ENCODE assay signal across 8 cellular contexts in the genomic region with DNA sequence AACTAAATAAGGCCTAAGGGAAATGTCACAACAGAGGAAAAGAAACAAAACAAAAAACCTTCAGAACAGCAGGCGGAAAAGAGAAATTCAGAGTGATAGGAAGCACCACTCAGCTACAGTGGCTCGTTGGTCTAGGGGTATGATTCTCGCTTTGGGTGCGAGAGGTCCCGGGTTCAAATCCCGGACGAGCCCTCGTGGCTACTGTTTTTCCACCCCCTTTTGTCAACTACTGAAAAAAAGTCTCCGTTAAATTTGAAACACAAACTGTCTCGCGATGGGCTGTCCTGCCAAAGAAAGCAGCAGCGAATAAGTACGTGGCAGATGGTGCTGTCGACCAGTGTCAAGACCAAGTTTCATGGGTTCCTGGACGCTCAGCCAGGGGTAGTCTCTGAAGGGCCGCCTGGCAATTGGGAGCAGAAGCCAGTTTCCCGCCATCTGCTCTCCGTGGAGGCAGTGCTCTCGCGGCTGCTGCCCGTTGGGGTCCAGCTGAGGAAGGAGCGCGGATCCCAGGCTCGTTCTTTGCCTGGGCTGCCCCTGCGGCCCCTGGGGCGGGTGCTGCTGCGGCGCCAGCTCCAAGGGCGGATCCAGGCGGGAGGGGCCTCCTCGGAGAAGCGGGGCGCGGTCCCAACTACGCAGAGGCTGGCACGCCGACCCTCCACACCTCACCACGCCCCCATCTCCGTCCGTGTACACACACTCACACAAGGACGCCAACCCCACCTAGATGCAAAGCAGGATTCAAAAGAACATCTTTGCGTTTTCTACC. TPM values are rescaled to one million over a fixed set of nuclear protein-coding genes. Genes with fewer than 3 reads are reported as not detected.
DNase-seq lines count a peak whose midpoint lies in the region; ATAC-seq, FAIRE-seq and TF ChIP-seq lines count a peak whose summit lies in the region.

A gene with protein sequence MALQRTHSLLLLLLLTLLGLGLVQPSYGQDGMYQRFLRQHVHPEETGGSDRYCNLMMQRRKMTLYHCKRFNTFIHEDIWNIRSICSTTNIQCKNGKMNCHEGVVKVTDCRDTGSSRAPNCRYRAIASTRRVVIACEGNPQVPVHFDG (plus strand): TSS at position 665 of the 766 bp plus-strand sequence. CDS start 14,812 bp downstream, outside the sequence.

- H3K27ac ChIP-seq in neutrophil = peak within 1 kb of the TSS; percentile 70
- peak within 1 kb of the TSS; percentile 100 for H3K27ac ChIP-seq in stomach smooth muscle (ENCODE audit: low read length)

- peak; percentile 34 for ATAC-seq in GM19035 (IDR thresholded peaks at IDR 0.05; ENCODE audit: unreplicated experiment)

- H3K4me3 ChIP-seq in neutrophil (ENCODE audit: low read depth in 1 of 2, low read length in 1 of 2) (peak within 1 kb of the TSS; percentile 75 to 83), stomach smooth muscle (ENCODE audit: low read length in 2 of 2) (peak within 1 kb of the TSS; percentile 92 to 98)

- H3K9ac ChIP-seq in stomach smooth muscle (ENCODE audit: low read length in 2 of 2) = peak within 1 kb of the TSS; percentile 99 to 100

- H3K36me3 ChIP-seq in neutrophil = no peaks in the 10 kb centered on the region
- no peaks in the 10 kb centered on the region for H3K36me3 ChIP-seq in stomach smooth muscle (ENCODE audit: control insufficient read depth in 2 of 2, insufficient read depth in 2 of 2, low read length in 2 of 2)

- peaks cover 41% of the 10 kb centered on the region for H3K27me3 ChIP-seq in neutrophil
- no peaks in the 10 kb centered on the region for H3K27me3 ChIP-seq in stomach smooth muscle (ENCODE audit: control insufficient read depth in 1 of 2, insufficient read depth in 2 of 2, low read length in 2 of 2)

- H3K4me1 ChIP-seq in neutrophil (ENCODE audit: control insufficient read depth in 1 of 2, insufficient read depth in 1 of 2, low read depth in 1 of 2, low read length in 1 of 2) (peaks cover 48 to 51% of the 10 kb centered on the region in 2 experiments), stomach smooth muscle (ENCODE audit: control insufficient read depth, insufficient read depth, low read length) (peaks cover 40% of the 10 kb centered on the region)

- H3K9me3 ChIP-seq in neutrophil (no peaks in the 10 kb centered on the region), stomach smooth muscle (ENCODE audit: control insufficient read depth in 2 of 2, low read length in 2 of 2) (no peaks in the 10 kb centered on the region)

- no peak for FAIRE-seq in frontal cortex (lab: Jason Lieb, UNC)

- DNase-seq in Ammon's horn (ENCODE audit: low spot score) = peak; percentile 74
- peak; percentile 89 for DNase-seq in HS-27A (ENCODE audit: low read depth)
- peak; percentile 71 for DNase-seq in SHP77 treated with DMSO at 0.1 percent for 48 hours (lab: John Stamatoyannopoulos, UW)
- peak; percentile 63 to 72 (median 68) for DNase-seq in activated naive CD4-positive, alpha-beta T cell (lab: John Stamatoyannopoulos, UW)
- peak; percentile 43 to 63 for DNase-seq in frontal cortex (ENCODE audit: low spot score in 2 of 2)

- TF ChIP-seq CTCF in neutrophil (IDR thresholded peaks at IDR 0.05) = no peak

RNA-seq across cellular contexts. Expression of the gene that starts here (rescaled TPM):
- total RNA-seq in frontal cortex = 1.2 TPM

Comparison
In these comparisons a context has a peak if more than half of its experiments do, and no peak if none do; other contexts are left out.
1. Peak in every context shown above with its lines: DNase-seq, ATAC-seq, H3K4me3 ChIP-seq and H3K27ac ChIP-seq.